In genomic region chr12:46660719-46661118, GRCh38 we compare ENCODE assay signal across 10 cellular contexts.
DNase-seq lines count a peak whose midpoint lies in the region; ATAC-seq and TF ChIP-seq lines count a peak whose summit lies in the region.
"Had no signal": no experiment of that assay in that cellular context is flagged by ENCODE, and none has a peak within 500 bp of the region (broad histone marks: within the 10 kb centered on the region; RNA-seq: fewer than 3 reads in every experiment).

No MANE protein-coding gene starts in this region.

- TF ChIP-seq POLR2A in esophagus squamous epithelium (IDR thresholded peaks at IDR 0.05) (no peak), sigmoid colon (IDR thresholded peaks at IDR 0.05) (no peak)

- no peaks in the 10 kb centered on the region for H4K20me1 ChIP-seq in GM23248 (ENCODE audit: insufficient read depth)
- H4K20me1 ChIP-seq in OCI-LY3 (ENCODE audit: insufficient read depth, low read length): no peaks in the 10 kb centered on the region

- H3K4me2 ChIP-seq in GM23248 (ENCODE audit: unreplicated experiment) (peak overlapping the region; percentile 69), OCI-LY3 (ENCODE audit: low read length) (peak overlapping the region; percentile 9; the same call in 1 of the 2 replicates)

- peak; percentile 52 for DNase-seq in GM23248
- DNase-seq in esophagus squamous epithelium (lab: John Stamatoyannopoulos, UW): no peak
- no peak for DNase-seq in sigmoid colon
- no peak for DNase-seq in NCI-H2196 (lab: John Stamatoyannopoulos, UW; ENCODE audit: unreplicated experiment)
- no peak for DNase-seq in NCI-H1436 treated with DMSO at 0.1 percent for 48 hours (lab: John Stamatoyannopoulos, UW)
- DNase-seq: activated CD8-positive, alpha-beta memory T cell treated with anti-CD3 and anti-CD28 coated beads, Interleukin-2, amount 50 U/mL, for 4 hours; GOT3 had no signal

- peak overlapping the region; percentile 76 for H2AFZ ChIP-seq in GM23248
- no peak overlapping the region for H2AFZ ChIP-seq in OCI-LY3 (ENCODE audit: low read depth, low read length)

- H3K9ac ChIP-seq in GM23248 (peak overlapping the region; percentile 62), OCI-LY3 (ENCODE audit: low read length) (no peak overlapping the region)

- TF ChIP-seq EP300 in sigmoid colon (IDR thresholded peaks at IDR 0.05): no peak

- H3K4me1 ChIP-seq in GM23248 (ENCODE audit: insufficient read depth) (peaks cover 81% of the 10 kb centered on the region), OCI-LY3 (ENCODE audit: low read length) (peaks cover 20% of the 10 kb centered on the region), esophagus squamous epithelium (peaks cover 11 to 79% (median 52%) of the 10 kb centered on the region in 3 donors), sigmoid colon (peaks cover 0 to 39% (median 34%) of the 10 kb centered on the region in 4 donors)

- in situ Hi-C loops in GM23248 (cut with MboI): loop anchor here (10.0 kb wide), 2 partner anchors 276 to 306 kb away; no protein-coding TSS in a partner anchor

- H3K9me2 ChIP-seq in GM23248 (ENCODE audit: insufficient read depth): no peaks in the 10 kb centered on the region

- H3F3A ChIP-seq in GM23248 (ENCODE audit: insufficient read depth): peaks cover 68% of the 10 kb centered on the region

- H3K36me3 ChIP-seq in GM23248 (ENCODE audit: low read depth) (no peaks in the 10 kb centered on the region), OCI-LY3 (replicated peaks; ENCODE audit: low read depth, low read length) (no peaks in the 10 kb centered on the region), esophagus squamous epithelium (no peaks in the 10 kb centered on the region), sigmoid colon (no peaks in the 10 kb centered on the region)

- TF ChIP-seq CTCF in OCI-LY3 (IDR thresholded peaks at IDR 0.05; ENCODE audit: low read depth, low read length) (no peak), esophagus squamous epithelium (IDR thresholded peaks at IDR 0.05) (no peak), sigmoid colon (IDR thresholded peaks at IDR 0.05) (no peak)

- intact Hi-C loops in esophagus squamous epithelium (cut with DNase I): loop anchor here (5.0 kb wide), 1 partner anchor 278 kb away; no protein-coding TSS in a partner anchor
- intact Hi-C loops in sigmoid colon (cut with DNase I): loop anchor here (2.0 to 10.0 kb wide), 6 partner anchors 290 to 668 kb away; partner anchors contain the start of genes SCAF11 and SLC38A1

- 24 to 26% methylated on average over 5 of the region's 5 CpGs for WGBS in GM23248 (ENCODE audit: low coverage in 1 of 2, low lambda C conversion rate in 2 of 2, missing lambda C conversion rate in 2 of 2), 2 experiments
- 21 to 22% methylated on average over 5 of the region's 5 CpGs for WGBS in esophagus squamous epithelium, 2 donors
- WGBS in sigmoid colon, 2 donors: 57 to 80% methylated on average over 5 of the region's 5 CpGs

- ATAC-seq in HG02884 (IDR thresholded peaks at IDR 0.05; ENCODE audit: unreplicated experiment) (no peak), GM21619 (IDR thresholded peaks at IDR 0.05; ENCODE audit: unreplicated experiment) (no peak)

- H3K79me2 ChIP-seq in GM23248 (ENCODE audit: insufficient read depth) (peaks cover 15% of the 10 kb centered on the region), OCI-LY3 (ENCODE audit: low read length) (no peaks in the 10 kb centered on the region)

- H3K27ac ChIP-seq in GM23248 (peak overlapping the region; percentile 87), OCI-LY3 (ENCODE audit: low read length) (no peak overlapping the region), esophagus squamous epithelium (peak overlapping the region; percentile 78 to 87 (median 84)), sigmoid colon (peak overlapping the region; percentile 68 to 81 (median 74))

- no peaks in the 10 kb centered on the region for H3K9me3 ChIP-seq in GM23248 (ENCODE audit: low read depth)
- no peaks in the 10 kb centered on the region for H3K9me3 ChIP-seq in OCI-LY3 (ENCODE audit: insufficient read depth, low read length)
- no peaks in the 10 kb centered on the region for H3K9me3 ChIP-seq in esophagus squamous epithelium
- H3K9me3 ChIP-seq in sigmoid colon: no peaks in the 10 kb centered on the region

- no peaks in the 10 kb centered on the region for H3K27me3 ChIP-seq in GM23248 (replicated peaks; ENCODE audit: insufficient read depth)
- no peaks in the 10 kb centered on the region for H3K27me3 ChIP-seq in OCI-LY3 (ENCODE audit: low read depth, low read length)
- no peaks in the 10 kb centered on the region for H3K27me3 ChIP-seq in esophagus squamous epithelium
- H3K27me3 ChIP-seq in sigmoid colon: no peaks in the 10 kb centered on the region

- H3K4me3 ChIP-seq in GM23248: peak overlapping the region; percentile 45
- H3K4me3 ChIP-seq in OCI-LY3 (ENCODE audit: low read length): no peak overlapping the region
- peak overlapping the region in 1 of 4 donors; percentile 37 for H3K4me3 ChIP-seq in esophagus squamous epithelium
- H3K4me3 ChIP-seq in sigmoid colon: peak overlapping the region in 1 of 4 donors; percentile 26
